Comparison of ENCODE assay signal across 10 cellular contexts in genomic region chr17:6496116-6496481, GRCh38. TPM values are rescaled to one million over a fixed set of nuclear protein-coding genes. Genes with fewer than 3 reads are reported as not detected.
A peak's percentile ranks its signal among the peaks of the same experiment; 100 is the strongest.
DNase-seq lines count a peak whose midpoint lies in the region; ATAC-seq and TF ChIP-seq lines count a peak whose summit lies in the region.
"Had no signal": no experiment of that assay in that cellular context is flagged by ENCODE, and none has a peak within 500 bp of the region (broad histone marks: within the 10 kb centered on the region; RNA-seq: fewer than 3 reads in every experiment).

No MANE protein-coding gene starts in this region.

- H3K4me1 ChIP-seq in spleen: peaks cover 30 to 86% (median 53%) of the 10 kb centered on the region in 6 donors

- peaks cover 0 to 8% (median 0%) of the 10 kb centered on the region in 7 donors for H3K27me3 ChIP-seq in spleen (replicated peaks in 1 of 7)

- H3K27ac Mint-ChIP-seq in activated CD4-positive, alpha-beta memory T cell treated with anti-CD3 and anti-CD28 coated beads for 36 hours: no peak overlapping the region
- H3K27ac Mint-ChIP-seq in activated CD4-positive, alpha-beta memory T cell treated with anti-CD3 and anti-CD28 coated beads, Interleukin-2, amount 10 ng/mL, durations not matched to agents 7 days and 5 days: no peak overlapping the region
- H3K27ac Mint-ChIP-seq in effector memory CD8-positive, alpha-beta T cell: peak overlapping the region; percentile 13 to 66

- H3K4me1 Mint-ChIP-seq in activated CD4-positive, alpha-beta memory T cell treated with anti-CD3 and anti-CD28 coated beads for 36 hours (ENCODE audit: low read depth): peaks cover 14% of the 10 kb centered on the region
- H3K4me1 Mint-ChIP-seq in activated CD4-positive, alpha-beta memory T cell treated with anti-CD3 and anti-CD28 coated beads, Interleukin-2, amount 10 ng/mL, durations not matched to agents 7 days and 5 days: peaks cover 13% of the 10 kb centered on the region
- H3K4me1 Mint-ChIP-seq in effector memory CD8-positive, alpha-beta T cell (ENCODE audit: low read depth in 2 of 2): peaks cover 12 to 15% of the 10 kb centered on the region in 2 donors

- POLR2A ChIA-PET in activated CD4-positive, alpha-beta memory T cell treated with anti-CD3 and anti-CD28 coated beads for 36 hours (lab: Charles Lee): no interaction called here
- POLR2A ChIA-PET in activated CD4-positive, alpha-beta memory T cell treated with anti-CD3 and anti-CD28 coated beads, Interleukin-2, amount 10 ng/mL, durations not matched to agents 7 days and 5 days (lab: Charles Lee): interaction anchor here (0.6 kb wide), 1 partner anchor 61 kb away, joined by 3 read pairs; no protein-coding TSS in a partner anchor

- no peak for ATAC-seq in effector memory CD8-positive, alpha-beta T cell (replicated peaks)
- ATAC-seq in GM18505 (IDR thresholded peaks at IDR 0.05; ENCODE audit: unreplicated experiment) (no peak), HG03571 (IDR thresholded peaks at IDR 0.05; ENCODE audit: unreplicated experiment) (no peak)

- no peak for TF ChIP-seq POLR2A in spleen (IDR thresholded peaks at IDR 0.05)
- TF ChIP-seq POLR2A in GM18505 (IDR thresholded peaks at IDR 0.05; ENCODE audit: borderline replicate concordance, extremely low read depth, insufficient read depth, insufficient read length): no peak

- 2 to 8% (median 5%) methylated on average over 8 of the region's 8 CpGs for WGBS in spleen, 5 donors

- no peaks in the 10 kb centered on the region for H3K9me3 Mint-ChIP-seq in activated CD4-positive, alpha-beta memory T cell treated with anti-CD3 and anti-CD28 coated beads for 36 hours
- H3K9me3 Mint-ChIP-seq in activated CD4-positive, alpha-beta memory T cell treated with anti-CD3 and anti-CD28 coated beads, Interleukin-2, amount 10 ng/mL, durations not matched to agents 7 days and 5 days: no peaks in the 10 kb centered on the region
- H3K9me3 Mint-ChIP-seq in effector memory CD8-positive, alpha-beta T cell: no peaks in the 10 kb centered on the region

- H3K36me3 ChIP-seq in spleen: peaks cover 0 to 16% (median 0%) of the 10 kb centered on the region in 6 donors

- TF ChIP-seq CTCF in spleen (IDR thresholded peaks at IDR 0.05 in 8 of 11, conservative IDR thresholded peaks at IDR 0.05 in 3 of 11): no peak

- no peak overlapping the region for H3K4me3 Mint-ChIP-seq in activated CD4-positive, alpha-beta memory T cell treated with anti-CD3 and anti-CD28 coated beads for 36 hours
- no peak overlapping the region for H3K4me3 Mint-ChIP-seq in activated CD4-positive, alpha-beta memory T cell treated with anti-CD3 and anti-CD28 coated beads, Interleukin-2, amount 10 ng/mL, durations not matched to agents 7 days and 5 days
- H3K4me3 Mint-ChIP-seq in effector memory CD8-positive, alpha-beta T cell: peak overlapping the region; percentile 33 to 42

- intact Hi-C loops in activated CD4-positive, alpha-beta memory T cell treated with anti-CD3 and anti-CD28 coated beads for 36 hours (cut with micrococcal nuclease): no loop called here
- intact Hi-C loops in spleen (cut with DNase I; ENCODE audit: low total_unique reads): no loop called here

- CTCF ChIA-PET in activated CD4-positive, alpha-beta memory T cell treated with anti-CD3 and anti-CD28 coated beads for 36 hours (lab: Charles Lee): interaction anchor here (1.8 kb wide), 1 partner anchor 24 kb away, joined by 6 read pairs; no protein-coding TSS in a partner anchor
- CTCF ChIA-PET in activated CD4-positive, alpha-beta memory T cell treated with anti-CD3 and anti-CD28 coated beads, Interleukin-2, amount 10 ng/mL, durations not matched to agents 7 days and 5 days (lab: Charles Lee): no interaction called here

- peak overlapping the region in 1 of 8 donors; percentile 1 for H3K4me3 ChIP-seq in spleen

- no peaks in the 10 kb centered on the region for H3K27me3 Mint-ChIP-seq in activated CD4-positive, alpha-beta memory T cell treated with anti-CD3 and anti-CD28 coated beads for 36 hours
- H3K27me3 Mint-ChIP-seq in activated CD4-positive, alpha-beta memory T cell treated with anti-CD3 and anti-CD28 coated beads, Interleukin-2, amount 10 ng/mL, durations not matched to agents 7 days and 5 days: peaks cover 10% of the 10 kb centered on the region
- peaks cover 21 to 38% of the 10 kb centered on the region in 2 donors for H3K27me3 Mint-ChIP-seq in effector memory CD8-positive, alpha-beta T cell

- H3K27ac ChIP-seq in spleen: peak overlapping the region in 4 of 8 donors; percentile 12 to 56 (median 44)

- no peaks in the 10 kb centered on the region for H3K36me3 Mint-ChIP-seq in activated CD4-positive, alpha-beta memory T cell treated with anti-CD3 and anti-CD28 coated beads for 36 hours
- H3K36me3 Mint-ChIP-seq in activated CD4-positive, alpha-beta memory T cell treated with anti-CD3 and anti-CD28 coated beads, Interleukin-2, amount 10 ng/mL, durations not matched to agents 7 days and 5 days (ENCODE audit: low read depth): no peaks in the 10 kb centered on the region
- peaks cover 4% of the 10 kb centered on the region for H3K36me3 Mint-ChIP-seq in effector memory CD8-positive, alpha-beta T cell (ENCODE audit: insufficient read depth)

- peak; percentile 34 for DNase-seq in activated CD4-positive, alpha-beta memory T cell treated with anti-CD3 and anti-CD28 coated beads for 36 hours
- no peak for DNase-seq in activated CD4-positive, alpha-beta memory T cell treated with anti-CD3 and anti-CD28 coated beads, Interleukin-2, amount 10 ng/mL, durations not matched to agents 7 days and 5 days
- DNase-seq in NCI-H526 (lab: John Stamatoyannopoulos, UW) (peak; percentile 89 to 91), spleen (peak; percentile 64), SHP77 treated with DMSO at 0.1 percent for 48 hours (lab: John Stamatoyannopoulos, UW) (no peak)
- DNase-seq in effector memory CD8-positive, alpha-beta T cell: no peak
- DNase-seq: AML-193; stimulated activated naive CD4-positive, alpha-beta T cell treated with Interleukin-2 at 50 U/mL for 16 hours had no signal

- no peaks in the 10 kb centered on the region for H3K9me3 ChIP-seq in spleen

RNA-seq across cellular contexts. Expression of gene PIMREG, which starts 51.8 kb away (rescaled TPM):
- 10 to 100 TPM; 16.7 to 16.9 TPM for total RNA-seq in activated CD4-positive, alpha-beta memory T cell treated with anti-CD3 and anti-CD28 coated beads for 36 hours
- total RNA-seq in activated CD4-positive, alpha-beta memory T cell treated with anti-CD3 and anti-CD28 coated beads, Interleukin-2, amount 10 ng/mL, durations not matched to agents 7 days and 5 days: 10 to 100 TPM; 21.2 TPM
- 10 to 100 TPM in 1 of 7 donors, 1 to 10 TPM in 6; 1.8 to 11.6 (median 3.9) TPM for total RNA-seq in spleen
- polyA plus RNA-seq in spleen: 1 to 10 TPM; 1.3 to 4.0 (median 1.6) TPM

Comparison
In these comparisons a context has a peak if more than half of its experiments do, and no peak if none do; other contexts are left out.
1. DNase-seq: peak in activated CD4-positive, alpha-beta memory T cell treated with anti-CD3 and anti-CD28 coated beads for 36 hours (single experiment), NCI-H526 (2 of 2) and spleen (single experiment); none in activated CD4-positive, alpha-beta memory T cell treated with anti-CD3 and anti-CD28 coated beads, Interleukin-2, amount 10 ng/mL, durations not matched to agents 7 days and 5 days (single experiment), effector memory CD8-positive, alpha-beta T cell (0 of 3) and SHP77 treated with DMSO at 0.1 percent for 48 hours (single experiment).
2. H3K27ac Mint-ChIP-seq: peak in effector memory CD8-positive, alpha-beta T cell (2 of 2); none in activated CD4-positive, alpha-beta memory T cell treated with anti-CD3 and anti-CD28 coated beads for 36 hours (single experiment) and activated CD4-positive, alpha-beta memory T cell treated with anti-CD3 and anti-CD28 coated beads, Interleukin-2, amount 10 ng/mL, durations not matched to agents 7 days and 5 days (single experiment).
3. H3K4me3 Mint-ChIP-seq: peak in effector memory CD8-positive, alpha-beta T cell (2 of 2); none in activated CD4-positive, alpha-beta memory T cell treated with anti-CD3 and anti-CD28 coated beads for 36 hours (single experiment) and activated CD4-positive, alpha-beta memory T cell treated with anti-CD3 and anti-CD28 coated beads, Interleukin-2, amount 10 ng/mL, durations not matched to agents 7 days and 5 days (single experiment).